9 cellular contexts compared by ENCODE assay signal in the genomic region with DNA sequence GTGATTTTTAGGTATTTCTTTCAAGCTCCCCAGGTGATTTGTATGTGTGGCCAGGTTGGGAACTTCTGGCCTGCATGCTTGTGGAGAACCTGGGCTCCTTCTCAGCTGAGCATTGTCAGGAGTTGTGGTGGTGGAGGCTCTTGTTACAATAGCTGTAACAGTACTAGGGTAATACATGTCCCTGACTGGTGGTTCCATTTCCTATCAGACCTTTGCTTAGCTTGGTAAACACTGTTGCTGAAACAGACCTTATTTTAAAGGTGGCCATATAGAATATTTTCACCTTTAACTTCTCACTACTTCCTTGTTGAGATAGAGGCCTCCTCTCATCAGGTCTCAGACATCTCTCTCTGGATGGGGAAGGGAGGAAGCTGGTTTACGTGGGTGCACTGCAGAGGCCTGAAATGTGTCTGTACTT.
DNase-seq lines count a peak whose midpoint lies in the region; ATAC-seq and TF ChIP-seq lines count a peak whose summit lies in the region.
"Had no signal": no experiment of that assay in that cellular context is flagged by ENCODE, and none has a peak within 500 bp of the region (broad histone marks: within the 10 kb centered on the region; RNA-seq: fewer than 3 reads in every experiment).

No MANE protein-coding gene starts in this region.

- H3K4me3 ChIP-seq in stomach (no peak overlapping the region), left ventricle myocardium inferior (no peak overlapping the region)

- CTCF ChIA-PET in activated CD8-positive, alpha-beta T cell treated with anti-CD3 and anti-CD28 coated beads, Interleukin-2, amount 10 ng/mL, durations not matched to agents 7 days and 5 days (lab: Charles Lee): interaction anchor here (1.0 to 1.7 kb wide), 6 partner anchors 8 to 81 kb away, joined by 3 to 11 read pairs (median 5); no protein-coding TSS in a partner anchor

- peak overlapping the region; percentile 97 for H3K27ac Mint-ChIP-seq in activated CD8-positive, alpha-beta T cell treated with anti-CD3 and anti-CD28 coated beads, Interleukin-2, amount 10 ng/mL, durations not matched to agents 7 days and 5 days

- ATAC-seq in activated T-cell treated with anti-CD3 and anti-CD28 coated beads, Interleukin-2, amount 50 U/mL, for 4 hours: peak in 1 of 2 donors; percentile 27
- ATAC-seq in HG03066 (IDR thresholded peaks at IDR 0.05; ENCODE audit: low read depth, unreplicated experiment) (peak; percentile 53), SK-N-SH treated with all-trans-retinoic acid at 6 μM for 48 hours (no peak)
- ATAC-seq in activated CD8-positive, alpha-beta T cell treated with anti-CD3 and anti-CD28 coated beads, Interleukin-2, amount 10 ng/mL, durations not matched to agents 7 days and 5 days: peak; percentile 67

- DNase-seq in activated T-cell treated with anti-CD3 and anti-CD28 coated beads, Interleukin-2, amount 50 U/mL, for 4 hours: no peak
- no peak for DNase-seq in activated T-cell treated with anti-CD3 and anti-CD28 coated beads for 4 hours
- peak; percentile 22 for DNase-seq in activated CD8-positive, alpha-beta T cell treated with anti-CD3 and anti-CD28 coated beads, Interleukin-2, amount 10 ng/mL, durations not matched to agents 7 days and 5 days
- DNase-seq in stomach: no peak
- no peak for DNase-seq in occipital lobe (lab: John Stamatoyannopoulos, UW)
- DNase-seq in left ventricle myocardium inferior: no peak
- DNase-seq: activated gamma-delta T cell had no signal

- TF ChIP-seq POLR2A in stomach (IDR thresholded peaks at IDR 0.05): no peak

- intact Hi-C loops in stomach (cut with DNase I; ENCODE audit: low total_unique reads) (no loop called here), left ventricle myocardium inferior (cut with micrococcal nuclease) (no loop called here)

- WGBS in stomach, 5 donors: 78 to 100% (median 89%) methylated on average over 1 of the region's 1 CpG

- TF ChIP-seq CTCF in stomach (IDR thresholded peaks at IDR 0.05) (no peak), left ventricle myocardium inferior (IDR thresholded peaks at IDR 0.05; ENCODE audit: borderline replicate concordance) (no peak)

- H3K9me3 ChIP-seq in stomach: no peaks in the 10 kb centered on the region
- no peaks in the 10 kb centered on the region for H3K9me3 ChIP-seq in left ventricle myocardium inferior (replicated peaks)

- peak overlapping the region in 3 of 5 donors; percentile 12 to 65 (median 20) for H3K27ac ChIP-seq in stomach
- no peak overlapping the region for H3K27ac ChIP-seq in left ventricle myocardium inferior (replicated peaks)

- H3K4me1 Mint-ChIP-seq in activated T-cell treated with anti-CD3 and anti-CD28 coated beads, Interleukin-2, amount 50 U/mL, for 4 hours (ENCODE audit: low read depth): peaks cover 36% of the 10 kb centered on the region
- H3K4me1 Mint-ChIP-seq in activated CD8-positive, alpha-beta T cell treated with anti-CD3 and anti-CD28 coated beads, Interleukin-2, amount 10 ng/mL, durations not matched to agents 7 days and 5 days (ENCODE audit: low read depth): peaks cover 21% of the 10 kb centered on the region

- no peaks in the 10 kb centered on the region for H3K27me3 Mint-ChIP-seq in activated T-cell treated with anti-CD3 and anti-CD28 coated beads, Interleukin-2, amount 50 U/mL, for 4 hours (ENCODE audit: low read depth)
- peaks cover 3% of the 10 kb centered on the region for H3K27me3 Mint-ChIP-seq in activated CD8-positive, alpha-beta T cell treated with anti-CD3 and anti-CD28 coated beads, Interleukin-2, amount 10 ng/mL, durations not matched to agents 7 days and 5 days (ENCODE audit: low read depth)

- H3K36me3 Mint-ChIP-seq in activated T-cell treated with anti-CD3 and anti-CD28 coated beads, Interleukin-2, amount 50 U/mL, for 4 hours (ENCODE audit: insufficient read depth): peaks cover 6% of the 10 kb centered on the region
- H3K36me3 Mint-ChIP-seq in activated CD8-positive, alpha-beta T cell treated with anti-CD3 and anti-CD28 coated beads, Interleukin-2, amount 10 ng/mL, durations not matched to agents 7 days and 5 days (ENCODE audit: low read depth): peaks cover 15% of the 10 kb centered on the region

- H3K36me3 ChIP-seq in stomach (no peaks in the 10 kb centered on the region), left ventricle myocardium inferior (no peaks in the 10 kb centered on the region)

- POLR2A ChIA-PET in activated CD8-positive, alpha-beta T cell treated with anti-CD3 and anti-CD28 coated beads, Interleukin-2, amount 10 ng/mL, durations not matched to agents 7 days and 5 days (lab: Charles Lee): interaction anchor here (0.5 to 2.0 kb wide), 8 partner anchors 10 to 276 kb away, joined by 3 to 17 read pairs (median 3); no protein-coding TSS in a partner anchor

- H3K9me3 Mint-ChIP-seq in activated T-cell treated with anti-CD3 and anti-CD28 coated beads, Interleukin-2, amount 50 U/mL, for 4 hours: no peaks in the 10 kb centered on the region
- H3K9me3 Mint-ChIP-seq in activated CD8-positive, alpha-beta T cell treated with anti-CD3 and anti-CD28 coated beads, Interleukin-2, amount 10 ng/mL, durations not matched to agents 7 days and 5 days (ENCODE audit: insufficient read depth): peaks cover 7% of the 10 kb centered on the region

- H3K4me1 ChIP-seq in stomach (peaks cover 0 to 35% (median 22%) of the 10 kb centered on the region in 4 donors), left ventricle myocardium inferior (peaks cover 15% of the 10 kb centered on the region)

- peak overlapping the region; percentile 51 for H3K4me3 Mint-ChIP-seq in activated T-cell treated with anti-CD3 and anti-CD28 coated beads, Interleukin-2, amount 50 U/mL, for 4 hours
- peak overlapping the region; percentile 66 for H3K4me3 Mint-ChIP-seq in activated CD8-positive, alpha-beta T cell treated with anti-CD3 and anti-CD28 coated beads, Interleukin-2, amount 10 ng/mL, durations not matched to agents 7 days and 5 days

- H3K27me3 ChIP-seq in stomach (no peaks in the 10 kb centered on the region), left ventricle myocardium inferior (ENCODE audit: low read depth) (no peaks in the 10 kb centered on the region)

- no peak for TF ChIP-seq EP300 in stomach (IDR thresholded peaks at IDR 0.05)

TF ChIP-seq in SK-N-SH treated with all-trans-retinoic acid at 6 μM for 48 hours, 23 proteins besides CTCF, POLR2A, EP300 and RAD21:
- TF ChIP-seq TCF4 (CRISPR knock-in tag; IDR thresholded peaks at IDR 0.05; ENCODE audit: borderline replicate concordance) (no peak), ESRRG (CRISPR knock-in tag; IDR thresholded peaks at IDR 0.05) (no peak), ZFP3 (CRISPR knock-in tag; IDR thresholded peaks at IDR 0.05) (no peak), TOX (CRISPR knock-in tag; IDR thresholded peaks at IDR 0.05; ENCODE audit: borderline replicate concordance) (no peak), SNAI2 (CRISPR knock-in tag; IDR thresholded peaks at IDR 0.05) (no peak), BACH2 (CRISPR knock-in tag; IDR thresholded peaks at IDR 0.05; ENCODE audit: borderline replicate concordance) (no peak), PPARA (CRISPR knock-in tag; IDR thresholded peaks at IDR 0.05; ENCODE audit: borderline replicate concordance) (no peak), ZNF565 (CRISPR knock-in tag; conservative IDR thresholded peaks at IDR 0.05; ENCODE audit: low read depth) (no peak)
